Comparison of ENCODE assay signal across 8 cellular contexts in genomic region chr17:78117027-78117981, GRCh38. TPM values are rescaled to one million over a fixed set of nuclear protein-coding genes. Genes with fewer than 3 reads are reported as not detected.
DNase-seq lines count a peak whose midpoint lies in the region; ATAC-seq, FAIRE-seq and TF ChIP-seq lines count a peak whose summit lies in the region.

No MANE protein-coding gene starts in this region.

- H2BK15ac ChIP-seq in mesendoderm (replicated peaks; ENCODE audit: low read depth), result no peak overlapping the region

- no peak for DNase-seq in CD4-positive, CD25-positive, alpha-beta regulatory T cell
- DNase-seq in HFFc6, result no peak
- DNase-seq in WERI-Rb-1, result peak; percentile 87
- peak; percentile 75 for DNase-seq in iPS-NIHi11 (ENCODE audit: low spot score)
- no peak for DNase-seq in frontal cortex (ENCODE audit: low spot score in 2 of 2)
- DNase-seq in mesendoderm, result no peak
- DNase-seq in KBM-7, result no peak

- H2BK120ac ChIP-seq in mesendoderm (ENCODE audit: low read depth, low read length), result no peak overlapping the region

- no peak for FAIRE-seq in frontal cortex (lab: Jason Lieb, UNC)

- peaks cover 0 to 3% (median 0%) of the 10 kb centered on the region in 7 donors for H3K9me3 Mint-ChIP-seq in CD4-positive, CD25-positive, alpha-beta regulatory T cell
- H3K9me3 Mint-ChIP-seq in HFFc6, result no peaks in the 10 kb centered on the region

- TF ChIP-seq CTCF in HFFc6 (IDR thresholded peaks at IDR 0.05) (peak; percentile 47), WERI-Rb-1 (IDR thresholded peaks at IDR 0.05; ENCODE audit: low read depth, low read length) (peak; percentile 99)

- no peak overlapping the region for H4K5ac ChIP-seq in mesendoderm (ENCODE audit: low read length)

- peaks cover 1% of the 10 kb centered on the region for H3K79me1 ChIP-seq in mesendoderm (ENCODE audit: low read length)

- H3K27ac ChIP-seq in CD4-positive, CD25-positive, alpha-beta regulatory T cell (ENCODE audit: insufficient read depth, low read length, poor library complexity, severe bottlenecking), result peak overlapping the region; percentile 33
- H3K27ac ChIP-seq in WERI-Rb-1, result peak overlapping the region; percentile 8; the same call in 1 of the 2 replicates
- H3K27ac ChIP-seq in mesendoderm (ENCODE audit: low read depth, low read length), result no peak overlapping the region

- H2AK5ac ChIP-seq in mesendoderm (ENCODE audit: low read length), result no peak overlapping the region

- ATAC-seq in CD4-positive, CD25-positive, alpha-beta regulatory T cell (ENCODE audit: low read depth in 2 of 2), result no peak
- ATAC-seq in HG03196 (IDR thresholded peaks at IDR 0.05; ENCODE audit: unreplicated experiment), result no peak

- no peak overlapping the region for H3K18ac ChIP-seq in mesendoderm (ENCODE audit: low read length)

- H3K56ac ChIP-seq in mesendoderm (ENCODE audit: low read length), result no peak overlapping the region

- in situ Hi-C loops in KBM-7 (cut with MboI; ENCODE audit: low pct_unique_long_range_greater_than_20kb, low sequenced_read_pairs), result no loop called here

- H3K4me3 ChIP-seq in CD4-positive, CD25-positive, alpha-beta regulatory T cell (ENCODE audit: low read depth, low read length), result no peak overlapping the region
- H3K4me3 ChIP-seq in WERI-Rb-1 (ENCODE audit: low read depth, low read length) (no peak overlapping the region), mesendoderm (ENCODE audit: low read length) (no peak overlapping the region)

- no peaks in the 10 kb centered on the region for H3K27me3 Mint-ChIP-seq in CD4-positive, CD25-positive, alpha-beta regulatory T cell
- peaks cover 9% of the 10 kb centered on the region for H3K27me3 Mint-ChIP-seq in HFFc6 (ENCODE audit: insufficient read depth)

- H3K79me2 ChIP-seq in mesendoderm (ENCODE audit: control insufficient read depth, insufficient read depth, low read length), result no peaks in the 10 kb centered on the region

- no peak overlapping the region for H3K4me2 ChIP-seq in mesendoderm (ENCODE audit: low read length)

- H3K4me3 Mint-ChIP-seq in CD4-positive, CD25-positive, alpha-beta regulatory T cell, result peak overlapping the region in 2 of 4 donors; percentile 41 to 72
- H3K4me3 Mint-ChIP-seq in HFFc6, result no peak overlapping the region

- no peak overlapping the region for H3K23ac ChIP-seq in mesendoderm (ENCODE audit: low read length)

- H3K4ac ChIP-seq in mesendoderm (ENCODE audit: low read depth, low read length), result no peak overlapping the region

- H2BK5ac ChIP-seq in mesendoderm (ENCODE audit: low read length), result no peak overlapping the region

- H4K8ac ChIP-seq in mesendoderm (ENCODE audit: low read depth, low read length), result no peak overlapping the region

- no peaks in the 10 kb centered on the region for H3K9me3 ChIP-seq in CD4-positive, CD25-positive, alpha-beta regulatory T cell (ENCODE audit: control insufficient read depth in 2 of 2, low read length in 2 of 2)
- H3K9me3 ChIP-seq in WERI-Rb-1 (ENCODE audit: severe bottlenecking), result no peaks in the 10 kb centered on the region

- H3K36me3 ChIP-seq in CD4-positive, CD25-positive, alpha-beta regulatory T cell (ENCODE audit: control insufficient read depth, insufficient read depth, low read length), result peaks cover 74% of the 10 kb centered on the region
- H3K36me3 ChIP-seq in WERI-Rb-1 (no peaks in the 10 kb centered on the region), mesendoderm (ENCODE audit: control insufficient read depth, insufficient read depth, low read length) (peaks cover 14% of the 10 kb centered on the region)

- H3K27ac Mint-ChIP-seq in CD4-positive, CD25-positive, alpha-beta regulatory T cell, result peak overlapping the region in 2 of 3 donors; percentile 32 to 76
- no peak overlapping the region for H3K27ac Mint-ChIP-seq in HFFc6

- H3K9ac ChIP-seq in mesendoderm (ENCODE audit: low read length), result no peak overlapping the region

- H3K4me1 Mint-ChIP-seq in CD4-positive, CD25-positive, alpha-beta regulatory T cell, result peaks cover 0 to 68% (median 35%) of the 10 kb centered on the region in 4 donors
- H3K4me1 Mint-ChIP-seq in HFFc6 (ENCODE audit: low read depth), result peaks cover 4% of the 10 kb centered on the region; the same call in 1 of the 2 replicates

- H3K27me3 ChIP-seq in CD4-positive, CD25-positive, alpha-beta regulatory T cell (ENCODE audit: control insufficient read depth, insufficient read depth, low read length), result no peaks in the 10 kb centered on the region
- H3K27me3 ChIP-seq in WERI-Rb-1 (ENCODE audit: insufficient read depth, low read depth, severe bottlenecking) (no peaks in the 10 kb centered on the region), mesendoderm (ENCODE audit: insufficient read depth, low read length, poor library complexity) (no peaks in the 10 kb centered on the region)

- H3K36me3 Mint-ChIP-seq in CD4-positive, CD25-positive, alpha-beta regulatory T cell, result peaks cover 30% of the 10 kb centered on the region
- H3K36me3 Mint-ChIP-seq in HFFc6 (ENCODE audit: low read depth), result no peaks in the 10 kb centered on the region

- no CpG with 5 or more reads among the region's 41 CpGs for WGBS in mesendoderm (ENCODE audit: extremely low coverage, insufficient coverage, low lambda C conversion rate)

- peaks cover 75% of the 10 kb centered on the region for H3K4me1 ChIP-seq in CD4-positive, CD25-positive, alpha-beta regulatory T cell (ENCODE audit: control insufficient read depth, insufficient read depth, low read length, poor library complexity, severe bottlenecking)
- no peaks in the 10 kb centered on the region for H3K4me1 ChIP-seq in mesendoderm (ENCODE audit: control insufficient read depth, low read depth, low read length)

RNA-seq across cellular contexts. Expression of gene TMC6, which starts 11.3 kb away (rescaled TPM):
- 727 TPM for total RNA-seq in CD4-positive, CD25-positive, alpha-beta regulatory T cell
- 100 to 1,000 TPM; 160 to 242 (median 213) TPM for polyA plus RNA-seq in CD4-positive, CD25-positive, alpha-beta regulatory T cell
- total RNA-seq in HFFc6 (2021; fragmentation: NEBNext Ultra II Directional; extraction: Animal tissue kit (Norgen Biotek cat#: 25700)), result under 1 TPM in 2 of 6 experiments, not detected in 4; 0.20 to 0.59 TPM
- total RNA-seq in frontal cortex, result 2.0 TPM
- polyA plus RNA-seq in mesendoderm (2013, experiment 1 of 2), result 47.4 TPM
- polyA plus RNA-seq in mesendoderm (2013, experiment 2 of 2), result 45.1 TPM

RNA-seq across cellular contexts. Expression of gene TMC8, which starts 13.3 kb away (rescaled TPM):
- 454 TPM for total RNA-seq in CD4-positive, CD25-positive, alpha-beta regulatory T cell
- polyA plus RNA-seq in CD4-positive, CD25-positive, alpha-beta regulatory T cell, result 10 to 100 TPM; 61.8 to 82.0 (median 74.8) TPM
- total RNA-seq in HFFc6 (2021; fragmentation: NEBNext Ultra II Directional; extraction: Animal tissue kit (Norgen Biotek cat#: 25700)), result not detected
- total RNA-seq in frontal cortex, result 0.41 TPM
- polyA plus RNA-seq in mesendoderm (2013, experiment 1 of 2), result 0.84 TPM
- polyA plus RNA-seq in mesendoderm (2013, experiment 2 of 2), result 0.60 TPM

RNA-seq across cellular contexts. Expression of gene C17orf99, which starts 28.9 kb away (rescaled TPM):
- not detected for total RNA-seq in CD4-positive, CD25-positive, alpha-beta regulatory T cell
- polyA plus RNA-seq in CD4-positive, CD25-positive, alpha-beta regulatory T cell, result not detected
- not detected for total RNA-seq in HFFc6 (2021; fragmentation: NEBNext Ultra II Directional; extraction: Animal tissue kit (Norgen Biotek cat#: 25700))
- total RNA-seq in frontal cortex, result 2.0 TPM
- not detected for polyA plus RNA-seq in mesendoderm (2013, experiment 1 of 2)
- not detected for polyA plus RNA-seq in mesendoderm (2013, experiment 2 of 2)

RNA-seq across cellular contexts. Expression of gene SYNGR2, which starts 51.1 kb away (rescaled TPM):
- 58.5 TPM for total RNA-seq in CD4-positive, CD25-positive, alpha-beta regulatory T cell
- polyA plus RNA-seq in CD4-positive, CD25-positive, alpha-beta regulatory T cell, result 100 to 1,000 TPM; 156 to 180 (median 170) TPM
- 100 to 1,000 TPM in 1 of 6 experiments, 10 to 100 TPM in 5; 44.6 to 104 (median 54.7) TPM for total RNA-seq in HFFc6 (2021; fragmentation: NEBNext Ultra II Directional; extraction: Animal tissue kit (Norgen Biotek cat#: 25700))
- total RNA-seq in frontal cortex, result 6.1 TPM
- polyA plus RNA-seq in mesendoderm (2013, experiment 1 of 2), result 23.3 TPM
- 23.1 TPM for polyA plus RNA-seq in mesendoderm (2013, experiment 2 of 2)

Comparison
In these comparisons a context has a peak if more than half of its experiments do, and no peak if none do; other contexts are left out.
1. DNase-seq: peak in WERI-Rb-1 (single experiment) and iPS-NIHi11 (single experiment); none in CD4-positive, CD25-positive, alpha-beta regulatory T cell (0 of 3), HFFc6 (single experiment), frontal cortex (0 of 2), mesendoderm (single experiment) and KBM-7 (single experiment).
2. RNA of gene TMC6, which starts 11.3 kb away (total RNA-seq): 727 TPM in CD4-positive, CD25-positive, alpha-beta regulatory T cell (single experiment); 2.0 TPM in frontal cortex (single experiment) and 0.20 to 0.59 TPM in HFFc6; every median in the first group is over 100 times any median in the second.
3. RNA of gene TMC8, which starts 13.3 kb away (total RNA-seq): 454 TPM in CD4-positive, CD25-positive, alpha-beta regulatory T cell (single experiment); 0.41 TPM in frontal cortex (single experiment) and not detected in HFFc6; every median in the first group is over 100 times any median in the second.